Comparison of ENCODE assay signal across 4 cellular contexts in the genomic region with DNA sequence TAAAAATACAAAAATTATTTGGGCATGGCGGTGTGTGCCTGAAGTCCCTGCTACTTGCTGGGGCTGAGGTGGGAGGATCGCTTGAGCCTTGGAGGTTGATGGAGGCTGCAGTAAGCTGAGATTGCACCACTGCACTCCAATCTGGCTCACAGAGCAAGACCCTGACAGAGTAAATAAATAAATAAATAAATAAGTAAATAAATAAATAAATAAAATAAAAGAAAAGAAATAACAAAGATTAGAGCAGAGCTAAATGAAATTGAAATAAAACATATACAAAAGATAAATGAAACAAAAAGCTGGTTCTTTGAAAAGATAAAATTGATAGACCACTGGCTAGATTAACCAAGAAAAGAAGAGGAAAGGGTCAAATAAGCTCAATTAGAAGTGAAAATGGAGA.
TF ChIP-seq lines count a peak whose summit lies in the region.

No MANE protein-coding gene starts in this region.

TF ChIP-seq in A549, 52 proteins besides CTCF, POLR2A, EP300 and RAD21:
- TF ChIP-seq RFX5 (IDR thresholded peaks at IDR 0.05) (no peak), RARB (CRISPR knock-in tag; IDR thresholded peaks at IDR 0.05) (no peak), FOSL2 (IDR thresholded peaks at IDR 0.05) (no peak), FOSL2 (CRISPR knock-in tag; IDR thresholded peaks at IDR 0.05) (no peak), ZC3H11A (IDR thresholded peaks at IDR 0.05) (peak; percentile 65), SREBF2 (IDR thresholded peaks at IDR 0.05) (no peak)

TF ChIP-seq in GM23338, 12 proteins besides CTCF, POLR2A, EP300 and RAD21 (continues in another document):
- TF ChIP-seq NANOG (IDR thresholded peaks at IDR 0.05; ENCODE audit: borderline replicate concordance) (no peak), CREB1 (CRISPR knock-in tag; IDR thresholded peaks at IDR 0.05; ENCODE audit: low read depth) (no peak), ZNF331 (CRISPR knock-in tag; IDR thresholded peaks at IDR 0.05; ENCODE audit: low read depth) (no peak), ZNF462 (CRISPR knock-in tag; IDR thresholded peaks at IDR 0.05) (no peak), JUNB (IDR thresholded peaks at IDR 0.05; ENCODE audit: unreplicated experiment) (no peak)

TF ChIP-seq in HEK293, 187 proteins besides CTCF, POLR2A, EP300 and RAD21 (continues in another document):
- no peak for TF ChIP-seq HIC1 (tag by site-specific recombination; IDR thresholded peaks at IDR 0.05)
- TF ChIP-seq, protein P1, sequence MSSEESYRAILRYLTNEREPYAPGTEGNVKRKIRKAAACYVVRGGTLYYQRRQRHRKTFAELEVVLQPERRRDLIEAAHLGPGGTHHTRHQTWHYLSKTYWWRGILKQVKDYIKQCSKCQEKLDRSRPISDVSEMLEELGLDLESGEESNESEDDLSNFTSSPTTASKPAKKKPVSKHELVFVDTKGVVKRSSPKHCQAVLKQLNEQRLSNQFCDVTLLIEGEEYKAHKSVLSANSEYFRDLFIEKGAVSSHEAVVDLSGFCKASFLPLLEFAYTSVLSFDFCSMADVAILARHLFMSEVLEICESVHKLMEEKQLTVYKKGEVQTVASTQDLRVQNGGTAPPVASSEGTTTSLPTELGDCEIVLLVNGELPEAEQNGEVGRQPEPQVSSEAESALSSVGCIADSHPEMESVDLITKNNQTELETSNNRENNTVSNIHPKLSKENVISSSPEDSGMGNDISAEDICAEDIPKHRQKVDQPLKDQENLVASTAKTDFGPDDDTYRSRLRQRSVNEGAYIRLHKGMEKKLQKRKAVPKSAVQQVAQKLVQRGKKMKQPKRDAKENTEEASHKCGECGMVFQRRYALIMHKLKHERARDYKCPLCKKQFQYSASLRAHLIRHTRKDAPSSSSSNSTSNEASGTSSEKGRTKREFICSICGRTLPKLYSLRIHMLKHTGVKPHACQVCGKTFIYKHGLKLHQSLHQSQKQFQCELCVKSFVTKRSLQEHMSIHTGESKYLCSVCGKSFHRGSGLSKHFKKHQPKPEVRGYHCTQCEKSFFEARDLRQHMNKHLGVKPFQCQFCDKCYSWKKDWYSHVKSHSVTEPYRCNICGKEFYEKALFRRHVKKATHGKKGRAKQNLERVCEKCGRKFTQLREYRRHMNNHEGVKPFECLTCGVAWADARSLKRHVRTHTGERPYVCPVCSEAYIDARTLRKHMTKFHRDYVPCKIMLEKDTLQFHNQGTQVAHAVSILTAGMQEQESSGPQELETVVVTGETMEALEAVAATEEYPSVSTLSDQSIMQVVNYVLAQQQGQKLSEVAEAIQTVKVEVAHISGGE (tag by site-specific recombination; conservative IDR thresholded peaks at IDR 0.05; ENCODE audit: low read depth): peak; percentile 66
- TF ChIP-seq ZNF747 (tag by site-specific recombination; IDR thresholded peaks at IDR 0.05): no peak
- TF ChIP-seq ZBTB49 (tag by site-specific recombination; IDR thresholded peaks at IDR 0.05; ENCODE audit: low read depth): no peak
- no peak for TF ChIP-seq ZNF184 (tag by site-specific recombination; IDR thresholded peaks at IDR 0.05)
- no peak for TF ChIP-seq ZNF292 (tag by site-specific recombination; IDR thresholded peaks at IDR 0.05; ENCODE audit: borderline replicate concordance, low read depth)
- TF ChIP-seq SP3 (tag by site-specific recombination; IDR thresholded peaks at IDR 0.05): no peak
- TF ChIP-seq ZNF404 (tag by site-specific recombination; IDR thresholded peaks at IDR 0.05): 0 out of 2 replicates have a peak, but pooled peaks have one; percentile 32
- no peak for TF ChIP-seq ZNF37A (tag by site-specific recombination; IDR thresholded peaks at IDR 0.05)
- no peak for TF ChIP-seq ZNF335 (tag by site-specific recombination; conservative IDR thresholded peaks at IDR 0.05)
- no peak for TF ChIP-seq ZNF585B (tag by site-specific recombination; IDR thresholded peaks at IDR 0.05)
- no peak for TF ChIP-seq ZNF670 (tag by site-specific recombination; IDR thresholded peaks at IDR 0.05; ENCODE audit: low read depth)
- TF ChIP-seq GLIS2 (tag by site-specific recombination; IDR thresholded peaks at IDR 0.05): no peak
- TF ChIP-seq, protein P2, sequence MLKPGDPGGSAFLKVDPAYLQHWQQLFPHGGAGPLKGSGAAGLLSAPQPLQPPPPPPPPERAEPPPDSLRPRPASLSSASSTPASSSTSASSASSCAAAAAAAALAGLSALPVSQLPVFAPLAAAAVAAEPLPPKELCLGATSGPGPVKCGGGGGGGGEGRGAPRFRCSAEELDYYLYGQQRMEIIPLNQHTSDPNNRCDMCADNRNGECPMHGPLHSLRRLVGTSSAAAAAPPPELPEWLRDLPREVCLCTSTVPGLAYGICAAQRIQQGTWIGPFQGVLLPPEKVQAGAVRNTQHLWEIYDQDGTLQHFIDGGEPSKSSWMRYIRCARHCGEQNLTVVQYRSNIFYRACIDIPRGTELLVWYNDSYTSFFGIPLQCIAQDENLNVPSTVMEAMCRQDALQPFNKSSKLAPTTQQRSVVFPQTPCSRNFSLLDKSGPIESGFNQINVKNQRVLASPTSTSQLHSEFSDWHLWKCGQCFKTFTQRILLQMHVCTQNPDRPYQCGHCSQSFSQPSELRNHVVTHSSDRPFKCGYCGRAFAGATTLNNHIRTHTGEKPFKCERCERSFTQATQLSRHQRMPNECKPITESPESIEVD (tag by site-specific recombination; IDR thresholded peaks at IDR 0.05): no peak
- TF ChIP-seq ZNF530 (tag by site-specific recombination; IDR thresholded peaks at IDR 0.05; ENCODE audit: low read depth): no peak
- no peak for TF ChIP-seq ZNF600 (tag by site-specific recombination; IDR thresholded peaks at IDR 0.05)

TF ChIP-seq in WTC11, 78 proteins besides CTCF, POLR2A, EP300 and RAD21:
- TF ChIP-seq ATF2 (CRISPR knock-in tag; IDR thresholded peaks at IDR 0.05; ENCODE audit: borderline replicate concordance, low read depth) (no peak), HMGA2 (CRISPR knock-in tag; IDR thresholded peaks at IDR 0.05) (peak; percentile 18; the same call in 1 of the 2 replicates), NFYB (CRISPR knock-in tag; conservative IDR thresholded peaks at IDR 0.05; ENCODE audit: low read depth) (no peak), FOXP1 (CRISPR knock-in tag; IDR thresholded peaks at IDR 0.05; ENCODE audit: borderline replicate concordance) (no peak), ESRRA (CRISPR knock-in tag; IDR thresholded peaks at IDR 0.05; ENCODE audit: borderline replicate concordance) (no peak), ELF4 (CRISPR knock-in tag; IDR thresholded peaks at IDR 0.05; ENCODE audit: low read depth) (no peak)
